1 cellular context compared by ENCODE assay signal in genomic region chr14:69439516-69440270, GRCh38.
TF ChIP-seq lines count a peak whose summit lies in the region.

No MANE protein-coding gene starts in this region.

TF ChIP-seq in K562, 482 proteins besides CTCF, POLR2A, EP300 and RAD21:
- no peak for TF ChIP-seq ZNF830 (CRISPR knock-in tag; IDR thresholded peaks at IDR 0.05)
- TF ChIP-seq ZBTB9 (CRISPR knock-in tag; IDR thresholded peaks at IDR 0.05): no peak
- no peak for TF ChIP-seq MITF (IDR thresholded peaks at IDR 0.05)
- TF ChIP-seq, protein P1, sequence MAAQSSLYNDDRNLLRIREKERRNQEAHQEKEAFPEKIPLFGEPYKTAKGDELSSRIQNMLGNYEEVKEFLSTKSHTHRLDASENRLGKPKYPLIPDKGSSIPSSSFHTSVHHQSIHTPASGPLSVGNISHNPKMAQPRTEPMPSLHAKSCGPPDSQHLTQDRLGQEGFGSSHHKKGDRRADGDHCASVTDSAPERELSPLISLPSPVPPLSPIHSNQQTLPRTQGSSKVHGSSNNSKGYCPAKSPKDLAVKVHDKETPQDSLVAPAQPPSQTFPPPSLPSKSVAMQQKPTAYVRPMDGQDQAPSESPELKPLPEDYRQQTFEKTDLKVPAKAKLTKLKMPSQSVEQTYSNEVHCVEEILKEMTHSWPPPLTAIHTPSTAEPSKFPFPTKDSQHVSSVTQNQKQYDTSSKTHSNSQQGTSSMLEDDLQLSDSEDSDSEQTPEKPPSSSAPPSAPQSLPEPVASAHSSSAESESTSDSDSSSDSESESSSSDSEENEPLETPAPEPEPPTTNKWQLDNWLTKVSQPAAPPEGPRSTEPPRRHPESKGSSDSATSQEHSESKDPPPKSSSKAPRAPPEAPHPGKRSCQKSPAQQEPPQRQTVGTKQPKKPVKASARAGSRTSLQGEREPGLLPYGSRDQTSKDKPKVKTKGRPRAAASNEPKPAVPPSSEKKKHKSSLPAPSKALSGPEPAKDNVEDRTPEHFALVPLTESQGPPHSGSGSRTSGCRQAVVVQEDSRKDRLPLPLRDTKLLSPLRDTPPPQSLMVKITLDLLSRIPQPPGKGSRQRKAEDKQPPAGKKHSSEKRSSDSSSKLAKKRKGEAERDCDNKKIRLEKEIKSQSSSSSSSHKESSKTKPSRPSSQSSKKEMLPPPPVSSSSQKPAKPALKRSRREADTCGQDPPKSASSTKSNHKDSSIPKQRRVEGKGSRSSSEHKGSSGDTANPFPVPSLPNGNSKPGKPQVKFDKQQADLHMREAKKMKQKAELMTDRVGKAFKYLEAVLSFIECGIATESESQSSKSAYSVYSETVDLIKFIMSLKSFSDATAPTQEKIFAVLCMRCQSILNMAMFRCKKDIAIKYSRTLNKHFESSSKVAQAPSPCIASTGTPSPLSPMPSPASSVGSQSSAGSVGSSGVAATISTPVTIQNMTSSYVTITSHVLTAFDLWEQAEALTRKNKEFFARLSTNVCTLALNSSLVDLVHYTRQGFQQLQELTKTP (IDR thresholded peaks at IDR 0.05; ENCODE audit: low read depth in 1 of 2, partially characterized antibody in 2 of 2): no peak
- no peak for TF ChIP-seq XRCC4 (IDR thresholded peaks at IDR 0.05; ENCODE audit: extremely low read depth, insufficient read depth, insufficient read length)
- no peak for TF ChIP-seq MEIS2 (IDR thresholded peaks at IDR 0.05; ENCODE audit: partially characterized antibody)
- TF ChIP-seq FUS (optimal IDR thresholded peaks at IDR 0.05; ENCODE audit: low read depth, low read length): no peak
- no peak for TF ChIP-seq ZNF311 (CRISPR knock-in tag; IDR thresholded peaks at IDR 0.05)
- no peak for TF ChIP-seq SETDB1 (IDR thresholded peaks at IDR 0.05; ENCODE audit: low read length)
- no peak for TF ChIP-seq MTF1 (CRISPR knock-in tag; IDR thresholded peaks at IDR 0.05; ENCODE audit: borderline replicate concordance)
- no peak for TF ChIP-seq SUPT5H (IDR thresholded peaks at IDR 0.05)
- TF ChIP-seq ILK (tag; IDR thresholded peaks at IDR 0.05; ENCODE audit: borderline replicate concordance, low read depth): no peak
- TF ChIP-seq ZNF511 (CRISPR knock-in tag; IDR thresholded peaks at IDR 0.05): no peak
- no peak for TF ChIP-seq ETV5 (CRISPR knock-in tag; IDR thresholded peaks at IDR 0.05; ENCODE audit: low read depth)
- TF ChIP-seq U2AF1 (optimal IDR thresholded peaks at IDR 0.05; ENCODE audit: low read depth, low read length): no peak
- TF ChIP-seq ZNF239 (CRISPR knock-in tag; IDR thresholded peaks at IDR 0.05): no peak
- TF ChIP-seq, protein P2, sequence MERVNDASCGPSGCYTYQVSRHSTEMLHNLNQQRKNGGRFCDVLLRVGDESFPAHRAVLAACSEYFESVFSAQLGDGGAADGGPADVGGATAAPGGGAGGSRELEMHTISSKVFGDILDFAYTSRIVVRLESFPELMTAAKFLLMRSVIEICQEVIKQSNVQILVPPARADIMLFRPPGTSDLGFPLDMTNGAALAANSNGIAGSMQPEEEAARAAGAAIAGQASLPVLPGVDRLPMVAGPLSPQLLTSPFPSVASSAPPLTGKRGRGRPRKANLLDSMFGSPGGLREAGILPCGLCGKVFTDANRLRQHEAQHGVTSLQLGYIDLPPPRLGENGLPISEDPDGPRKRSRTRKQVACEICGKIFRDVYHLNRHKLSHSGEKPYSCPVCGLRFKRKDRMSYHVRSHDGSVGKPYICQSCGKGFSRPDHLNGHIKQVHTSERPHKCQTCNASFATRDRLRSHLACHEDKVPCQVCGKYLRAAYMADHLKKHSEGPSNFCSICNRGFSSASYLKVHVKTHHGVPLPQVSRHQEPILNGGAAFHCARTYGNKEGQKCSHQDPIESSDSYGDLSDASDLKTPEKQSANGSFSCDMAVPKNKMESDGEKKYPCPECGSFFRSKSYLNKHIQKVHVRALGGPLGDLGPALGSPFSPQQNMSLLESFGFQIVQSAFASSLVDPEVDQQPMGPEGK (CRISPR knock-in tag; IDR thresholded peaks at IDR 0.05; ENCODE audit: borderline replicate concordance): no peak
- no peak for TF ChIP-seq THRB (CRISPR knock-in tag; conservative IDR thresholded peaks at IDR 0.05)
- no peak for TF ChIP-seq MAFF (IDR thresholded peaks at IDR 0.05; ENCODE audit: low read length)
- TF ChIP-seq SMAD3 (CRISPR knock-in tag; conservative IDR thresholded peaks at IDR 0.05): no peak
TF ChIP-seq in K562: peak in this region for 0.
